ENCODE assay signal across 8 cellular contexts in genomic region chr21:8427790-8428667, GRCh38.
DNase-seq lines count a peak whose midpoint lies in the region; ATAC-seq lines count a peak whose summit lies in the region.
"Not testable (repeated sequence)": the region's sequence is repeated elsewhere in the genome, so short reads cannot be mapped to it uniquely, and the experiment has no call there.

No MANE protein-coding gene starts in this region.

- DNase-seq in activated CD8-positive, alpha-beta memory T cell treated with anti-CD3 and anti-CD28 coated beads, Interleukin-2, amount 10 ng/mL, durations not matched to agents 7 days and 5 days; left colon; stimulated activated naive CD8-positive, alpha-beta T cell treated with anti-CD3 and anti-CD28 coated beads, Interleukin-15, Interleukin-2, amounts not matched to agents 100 U/mL and 50 U/mL, for 24 hours: not testable (repeated sequence)

- peak; percentile 48 for ATAC-seq in GM18511 (IDR thresholded peaks at IDR 0.05; ENCODE audit: unreplicated experiment)
- ATAC-seq in GM19438 (IDR thresholded peaks at IDR 0.05; ENCODE audit: low read depth, unreplicated experiment): peak; percentile 34
- peak; percentile 46 for ATAC-seq in GM21825 (IDR thresholded peaks at IDR 0.05; ENCODE audit: unreplicated experiment)
- ATAC-seq in HG03025 (IDR thresholded peaks at IDR 0.05; ENCODE audit: low FRiP score, unreplicated experiment): peak; percentile 40
- ATAC-seq in HG03457 (IDR thresholded peaks at IDR 0.05; ENCODE audit: unreplicated experiment): peak; percentile 49
- peak; percentile 51 for ATAC-seq in activated CD8-positive, alpha-beta memory T cell treated with anti-CD3 and anti-CD28 coated beads, Interleukin-2, amount 10 ng/mL, durations not matched to agents 7 days and 5 days
- ATAC-seq in left colon: peak; percentile 56
- ATAC-seq in stimulated activated naive CD8-positive, alpha-beta T cell treated with anti-CD3 and anti-CD28 coated beads, Interleukin-15, Interleukin-2, amounts not matched to agents 100 U/mL and 50 U/mL, for 24 hours: peak; percentile 62

- not testable (repeated sequence) for H3K36me3 Mint-ChIP-seq in activated CD8-positive, alpha-beta memory T cell treated with anti-CD3 and anti-CD28 coated beads, Interleukin-2, amount 10 ng/mL, durations not matched to agents 7 days and 5 days

- intact Hi-C loops in left colon (cut with DNase I, micrococcal nuclease): not testable (repeated sequence)

- H3K27me3 Mint-ChIP-seq in activated CD8-positive, alpha-beta memory T cell treated with anti-CD3 and anti-CD28 coated beads, Interleukin-2, amount 10 ng/mL, durations not matched to agents 7 days and 5 days: not testable (repeated sequence)

- not testable (repeated sequence) for H3K9me3 Mint-ChIP-seq in activated CD8-positive, alpha-beta memory T cell treated with anti-CD3 and anti-CD28 coated beads, Interleukin-2, amount 10 ng/mL, durations not matched to agents 7 days and 5 days (ENCODE audit: low read depth)

- not testable (repeated sequence) for H3K4me3 Mint-ChIP-seq in activated CD8-positive, alpha-beta memory T cell treated with anti-CD3 and anti-CD28 coated beads, Interleukin-2, amount 10 ng/mL, durations not matched to agents 7 days and 5 days

- not testable (repeated sequence) for H3K4me1 Mint-ChIP-seq in activated CD8-positive, alpha-beta memory T cell treated with anti-CD3 and anti-CD28 coated beads, Interleukin-2, amount 10 ng/mL, durations not matched to agents 7 days and 5 days

- H3K27ac Mint-ChIP-seq in activated CD8-positive, alpha-beta memory T cell treated with anti-CD3 and anti-CD28 coated beads, Interleukin-2, amount 10 ng/mL, durations not matched to agents 7 days and 5 days: not testable (repeated sequence)

- CTCF ChIA-PET in activated CD8-positive, alpha-beta memory T cell treated with anti-CD3 and anti-CD28 coated beads, Interleukin-2, amount 10 ng/mL, durations not matched to agents 7 days and 5 days (lab: Charles Lee): not testable (repeated sequence)
